Comparison of ENCODE assay signal across 17 cellular contexts in genomic region chr4:88605744-88606143, GRCh38. TPM values are rescaled to one million over a fixed set of nuclear protein-coding genes. Genes with fewer than 3 reads are reported as not detected.
DNase-seq lines count a peak whose midpoint lies in the region; ATAC-seq, FAIRE-seq and TF ChIP-seq lines count a peak whose summit lies in the region.
"Had no signal": no experiment of that assay in that cellular context is flagged by ENCODE, and none has a peak within 500 bp of the region (broad histone marks: within the 10 kb centered on the region; RNA-seq: fewer than 3 reads in every experiment).

No MANE protein-coding gene starts in this region.

- H3K79me2 ChIP-seq in GM12878 (ENCODE audit: control insufficient read depth, insufficient read depth, low read length) = no peaks in the 10 kb centered on the region

- intact Hi-C loops in GM12878 (cut with micrococcal nuclease; ENCODE audit: unreplicated experiment) = no loop called here

- H3K36me3 ChIP-seq in GM12878 (ENCODE audit: control insufficient read depth in 2 of 2, insufficient read depth in 2 of 2, low read length in 1 of 2) = peaks cover 0 to 2% of the 10 kb centered on the region in 2 experiments; a peak in 2 of 4 replicates
- peaks cover 20% of the 10 kb centered on the region for H3K36me3 ChIP-seq in thymus (ENCODE audit: control insufficient read depth, insufficient read depth)
- H3K36me3 ChIP-seq: uterus had no signal

- no peak overlapping the region for H3K9ac ChIP-seq in GM12878 (ENCODE audit: control insufficient read depth, insufficient read depth, low read length)

- no peak for TF ChIP-seq CTCF in GM12878 (IDR thresholded peaks at IDR 0.05 in 2 of 3, conservative IDR thresholded peaks at IDR 0.05 in 1 of 3; ENCODE audit: control insufficient read depth in 2 of 3, extremely low read depth in 1 of 3, insufficient read depth in 1 of 3, low read depth in 3 of 3, low read length in 3 of 3)

- TF ChIP-seq EP300 in GM12878 (IDR thresholded peaks at IDR 0.05; ENCODE audit: borderline replicate concordance in 1 of 2, control insufficient read depth in 1 of 2, low read depth in 2 of 2, low read length in 2 of 2) = no peak

- H3K4me1 Mint-ChIP-seq in activated naive CD8-positive, alpha-beta T cell (ENCODE audit: low read depth) = peaks cover 62% of the 10 kb centered on the region
- peaks cover 64% of the 10 kb centered on the region for H3K4me1 Mint-ChIP-seq in activated naive CD8-positive, alpha-beta T cell treated with anti-CD3 and anti-CD28 coated beads, Interleukin-2, amount 50 U/mL, for 24 hours
- H3K4me1 Mint-ChIP-seq in stimulated activated memory B cell treated with anti-CD40 and anti-IgM and Interleukin-4, amounts not matched to agents 10 μg/mL and 1 μg/mL and 100 μg/mL, for 72 hours = peaks cover 37% of the 10 kb centered on the region

- no peak for FAIRE-seq in GM12878 (lab: Jason Lieb, UNC)
- FAIRE-seq: endothelial cell of umbilical vein, frontal cortex had no signal

- no peak for DNase-seq in activated naive CD8-positive, alpha-beta T cell treated with anti-CD3 and anti-CD28 coated beads, Interleukin-2, amount 50 U/mL, for 24 hours
- DNase-seq in GM12878 (ENCODE audit: low read depth, low spot score) (no peak), HEK293T (ENCODE audit: extremely low spot score) (no peak)
- DNase-seq: adrenal gland, cerebellar nuclear complex, naive B cell, NCI-H1694, stomach, uterus had no signal

- RAD21 ChIA-PET in GM12878 (lab: Charles Lee; ENCODE audit: unreplicated experiment) = no interaction called here

- no peak for TF ChIP-seq RAD21 in GM12878 (IDR thresholded peaks at IDR 0.05; ENCODE audit: insufficient read depth, low read depth, low read length)

- in situ Hi-C loops in GM12878 (cut with MboI) = no loop called here

- no peak overlapping the region; the same call in 1 of the 2 replicates for H3K4me2 ChIP-seq in GM12878 (ENCODE audit: control insufficient read depth, insufficient read depth)

- SMC1A ChIA-PET in GM12878 (lab: Charles Lee; ENCODE audit: uncharacterized antibody, unreplicated experiment) = no interaction called here

- no peaks in the 10 kb centered on the region for H4K20me1 ChIP-seq in GM12878 (ENCODE audit: control insufficient read depth, insufficient read depth)

- H3K27ac Mint-ChIP-seq in activated naive CD8-positive, alpha-beta T cell = no peak overlapping the region
- H3K27ac Mint-ChIP-seq in activated naive CD8-positive, alpha-beta T cell treated with anti-CD3 and anti-CD28 coated beads, Interleukin-2, amount 50 U/mL, for 24 hours = no peak overlapping the region
- no peak overlapping the region for H3K27ac Mint-ChIP-seq in stimulated activated memory B cell treated with anti-CD40 and anti-IgM and Interleukin-4, amounts not matched to agents 10 μg/mL and 1 μg/mL and 100 μg/mL, for 72 hours

- H3K27ac ChIP-seq in GM12878 (ENCODE audit: control insufficient read depth, insufficient read depth) (no peak overlapping the region), thymus (ENCODE audit: low read depth) (peak overlapping the region; percentile 20)
- H3K27ac ChIP-seq: adrenal gland, stomach, uterus had no signal

- H2AFZ ChIP-seq in GM12878 (ENCODE audit: control insufficient read depth, low read depth, low read length) = no peak overlapping the region

- peaks cover 7% of the 10 kb centered on the region; the same call in 1 of the 2 replicates for H3K4me1 ChIP-seq in GM12878 (ENCODE audit: control insufficient read depth, insufficient read depth, low read length)
- H3K4me1 ChIP-seq in thymus (ENCODE audit: control insufficient read depth, insufficient read depth, low read length) = peaks cover 3% of the 10 kb centered on the region

- no peaks in the 10 kb centered on the region for H3K27me3 Mint-ChIP-seq in activated naive CD8-positive, alpha-beta T cell
- H3K27me3 Mint-ChIP-seq in activated naive CD8-positive, alpha-beta T cell treated with anti-CD3 and anti-CD28 coated beads, Interleukin-2, amount 50 U/mL, for 24 hours = no peaks in the 10 kb centered on the region
- H3K27me3 Mint-ChIP-seq in stimulated activated memory B cell treated with anti-CD40 and anti-IgM and Interleukin-4, amounts not matched to agents 10 μg/mL and 1 μg/mL and 100 μg/mL, for 72 hours = no peaks in the 10 kb centered on the region
- H3K27me3 Mint-ChIP-seq: naive B cell had no signal

- POLR2A ChIA-PET in GM12878 (lab: Charles Lee) (no interaction called here), HEK293T (lab: Yijun Ruan, JAX) (no interaction called here)

- no TSS peak for BruUV-seq in GM12878 (replicated peaks; lab: Mats Ljungman, UMichigan)

- peaks cover 2% of the 10 kb centered on the region; the same call in 1 of the 3 replicates for H3K9me3 ChIP-seq in GM12878 (replicated peaks; ENCODE audit: control insufficient read depth, insufficient read depth, low read length)
- no peaks in the 10 kb centered on the region for H3K9me3 ChIP-seq in thymus (ENCODE audit: control insufficient read depth)
- H3K9me3 ChIP-seq: adrenal gland, stomach, uterus had no signal

- H3K27me3 ChIP-seq in GM12878 (replicated peaks in 1 of 2; ENCODE audit: control insufficient read depth in 2 of 2, insufficient read depth in 2 of 2, low read length in 1 of 2) (no peaks in the 10 kb centered on the region), thymus (ENCODE audit: control insufficient read depth, insufficient read depth) (no peaks in the 10 kb centered on the region)
- H3K27me3 ChIP-seq: adrenal gland, stomach, uterus had no signal

- no peak overlapping the region for H3K4me3 ChIP-seq in GM12878
- H3K4me3 ChIP-seq in thymus (ENCODE audit: low read length) = no peak overlapping the region
- H3K4me3 ChIP-seq: adrenal gland, stomach, uterus had no signal

- no peak for TF ChIP-seq POLR2A in GM12878 (IDR thresholded peaks at IDR 0.05; ENCODE audit: low read depth, low read length)

- ATAC-seq in activated naive CD8-positive, alpha-beta T cell treated with anti-CD3 and anti-CD28 coated beads, Interleukin-2, amount 50 U/mL, for 24 hours = no peak
- ATAC-seq in HG03432 (IDR thresholded peaks at IDR 0.05; ENCODE audit: unreplicated experiment) (peak; percentile 41), GM12878 (no peak), GM19397 (IDR thresholded peaks at IDR 0.05; ENCODE audit: unreplicated experiment) (no peak)
- ATAC-seq in stimulated activated memory B cell treated with anti-CD40 and anti-IgM and Interleukin-4, amounts not matched to agents 10 μg/mL and 1 μg/mL and 100 μg/mL, for 72 hours = no peak
- ATAC-seq: HCT116 had no signal

- CTCF ChIA-PET in GM12878 (lab: Yijun Ruan, JAX) (no interaction called here), HEK293T (lab: Yijun Ruan, JAX) (no interaction called here)

- peaks cover 30% of the 10 kb centered on the region for H3K36me3 Mint-ChIP-seq in activated naive CD8-positive, alpha-beta T cell
- H3K36me3 Mint-ChIP-seq in activated naive CD8-positive, alpha-beta T cell treated with anti-CD3 and anti-CD28 coated beads, Interleukin-2, amount 50 U/mL, for 24 hours (ENCODE audit: low read depth) = peaks cover 52% of the 10 kb centered on the region
- peaks cover 54% of the 10 kb centered on the region for H3K36me3 Mint-ChIP-seq in stimulated activated memory B cell treated with anti-CD40 and anti-IgM and Interleukin-4, amounts not matched to agents 10 μg/mL and 1 μg/mL and 100 μg/mL, for 72 hours

- H3K9me3 Mint-ChIP-seq in activated naive CD8-positive, alpha-beta T cell (ENCODE audit: low read depth) = peaks cover 3% of the 10 kb centered on the region
- peaks cover 10% of the 10 kb centered on the region for H3K9me3 Mint-ChIP-seq in activated naive CD8-positive, alpha-beta T cell treated with anti-CD3 and anti-CD28 coated beads, Interleukin-2, amount 50 U/mL, for 24 hours
- H3K9me3 Mint-ChIP-seq in stimulated activated memory B cell treated with anti-CD40 and anti-IgM and Interleukin-4, amounts not matched to agents 10 μg/mL and 1 μg/mL and 100 μg/mL, for 72 hours = peaks cover 7% of the 10 kb centered on the region

- peak overlapping the region; percentile 3 for H3K4me3 Mint-ChIP-seq in activated naive CD8-positive, alpha-beta T cell
- H3K4me3 Mint-ChIP-seq in activated naive CD8-positive, alpha-beta T cell treated with anti-CD3 and anti-CD28 coated beads, Interleukin-2, amount 50 U/mL, for 24 hours = no peak overlapping the region
- no peak overlapping the region for H3K4me3 Mint-ChIP-seq in stimulated activated memory B cell treated with anti-CD40 and anti-IgM and Interleukin-4, amounts not matched to agents 10 μg/mL and 1 μg/mL and 100 μg/mL, for 72 hours

TF ChIP-seq in GM12878, 131 proteins besides CTCF, POLR2A, EP300 and RAD21:
- TF ChIP-seq TCF3 (IDR thresholded peaks at IDR 0.05; ENCODE audit: borderline replicate concordance, insufficient read depth, low read depth, low read length) (no peak), RUNX3 (IDR thresholded peaks at IDR 0.05; ENCODE audit: low read length) (peak; percentile 19; the same call in 1 of the 2 replicates)
TF ChIP-seq in GM12878: peak in this region for 1.

TF ChIP-seq in HEK293T, 16 proteins besides CTCF, POLR2A, EP300 and RAD21:
- TF ChIP-seq TARDBP (IDR thresholded peaks at IDR 0.05) (no peak), LEF1 (IDR thresholded peaks at IDR 0.05; ENCODE audit: borderline replicate concordance) (no peak), HDGF (IDR thresholded peaks at IDR 0.05; ENCODE audit: borderline replicate concordance) (no peak), CTBP1 (IDR thresholded peaks at IDR 0.05; ENCODE audit: borderline replicate concordance) (no peak), FOXM1 (IDR thresholded peaks at IDR 0.05; ENCODE audit: borderline replicate concordance) (no peak)
TF ChIP-seq in HEK293T: peak in this region for 0.

RNA-seq across cellular contexts. Expression of gene HERC3, which starts 13.5 kb away (rescaled TPM):
- total RNA-seq in GM12878 (2013; cell fraction: nucleolus; rRNA removed) = 38.4 and 38.7 TPM in 2 replicates
- total RNA-seq in GM12878 (2014; rRNA removed) (1.9 and 2.4 TPM in 2 replicates), GM12878 (2014; rRNA removed; fragmentation: Illumina TruSeq; extraction: Trizol) (2.7 and 3.0 TPM in 2 replicates), GM12878 (2021) (4.5 and 5.5 TPM in 2 replicates)
- polyA plus RNA-seq in GM12878 (2011; ENCODE audit: low read depth) = 2.9 TPM
- polyA plus RNA-seq in GM12878 (2011; rRNA removed) (18.2 and 22.9 TPM in 2 replicates), GM12878 (2014; fragmentation: Illumina TruSeq; extraction: Trizol) (3.9 and 4.6 TPM in 2 replicates), GM12878 (2014; fragmentation: Nextera tagmentation; extraction: Ambion mirVana) (under 1 TPM; 0.52 to 0.82 TPM), GM12878 (2014; rRNA removed) (2.5 and 2.8 TPM in 2 replicates), GM12878 (2016; fragmentation: Nextera tagmentation; extraction: Ambion mirVana) (1 to 10 TPM; 2.6 to 2.9 TPM), thymus (9.1 TPM)
- polyA plus RNA-seq in GM12878 (2011; cell fraction: cytosol; rRNA removed) = 8.6 and 13.2 TPM in 2 replicates
- polyA plus RNA-seq in GM12878 (2011; cell fraction: nucleus; rRNA removed) = 20.5 and 31.7 TPM in 2 replicates
- polyA plus RNA-seq in GM12878 (2012) = 4.1 and 6.4 TPM in 2 replicates
- 32.3 and 34.4 TPM in 2 replicates for polyA minus RNA-seq in GM12878 (2011; rRNA and poly(A)+ RNA removed)
- polyA minus RNA-seq in GM12878 (2011; cell fraction: cytosol; rRNA and poly(A)+ RNA removed) = 6.1 and 7.7 TPM in 2 replicates
- polyA minus RNA-seq in GM12878 (2011; cell fraction: nucleus; rRNA and poly(A)+ RNA removed) = 31.2 and 36.6 TPM in 2 replicates
